Comparison of ENCODE assay signal across 27 cellular contexts in the genomic region with DNA sequence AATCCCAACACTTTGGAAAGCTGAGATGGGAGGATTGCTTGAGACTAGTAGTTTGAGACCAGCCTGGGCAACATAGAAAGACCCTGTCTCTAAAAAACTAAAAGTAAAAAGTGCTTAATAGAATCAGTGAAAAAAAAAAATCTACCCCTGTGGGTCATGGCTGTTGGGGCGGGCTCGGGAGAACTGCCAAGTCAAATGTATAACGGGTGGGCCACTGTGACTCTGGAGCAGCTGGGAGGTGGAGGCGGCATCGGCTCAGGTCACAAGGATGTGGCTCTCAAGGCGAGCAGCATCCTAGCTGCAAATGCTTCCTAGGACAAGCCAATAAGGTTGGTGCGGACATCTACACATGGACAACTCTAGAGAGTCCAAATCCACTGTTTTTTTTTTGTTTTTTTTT.
"Had no signal": no experiment of that assay in that cellular context is flagged by ENCODE, and none has a peak within 500 bp of the region (broad histone marks: within the 10 kb centered on the region; RNA-seq: fewer than 3 reads in every experiment).

No MANE protein-coding gene starts in this region.

- H3K27ac Mint-ChIP-seq: natural killer cell; nephron; neural progenitor cell; progenitor cell of endocrine pancreas; stimulated activated memory B cell treated with anti-CD40 and anti-IgM and Interleukin-4, amounts not matched to agents 10 μg/mL and 1 μg/mL and 100 μg/mL, for 72 hours; stimulated activated naive CD8-positive, alpha-beta T cell treated with anti-CD3 and anti-CD28 coated beads, Interleukin-15, amount 100 ng/mL, for 72 hours; type B pancreatic cell had no signal

- H3K4me1 Mint-ChIP-seq: natural killer cell; nephron; stimulated activated memory B cell treated with anti-CD40 and anti-IgM and Interleukin-4, amounts not matched to agents 10 μg/mL and 1 μg/mL and 100 μg/mL, for 72 hours; stimulated activated naive CD8-positive, alpha-beta T cell treated with anti-CD3 and anti-CD28 coated beads, Interleukin-15, amount 100 ng/mL, for 72 hours had no signal

- H3K36me3 ChIP-seq: neural progenitor cell, ovary had no signal

- H3K9me3 ChIP-seq: ovary, psoas muscle, right lobe of liver, sigmoid colon, suprapubic skin, testis, tibial artery, transverse colon, vagina had no signal

- H3K4me1 ChIP-seq: neural progenitor cell, psoas muscle, right lobe of liver, sigmoid colon, suprapubic skin, testis, transverse colon, vagina had no signal

- H3K4me3 ChIP-seq: neural progenitor cell, ovary, psoas muscle, right lobe of liver, sigmoid colon, suprapubic skin, testis, tibial artery, transverse colon, vagina had no signal

- ATAC-seq: natural killer cell; right cardiac atrium; right lobe of liver; stimulated activated memory B cell treated with anti-CD40 and anti-IgM and Interleukin-4, amounts not matched to agents 10 μg/mL and 1 μg/mL and 100 μg/mL, for 72 hours; stimulated activated naive CD8-positive, alpha-beta T cell treated with anti-CD3 and anti-CD28 coated beads, Interleukin-15, amount 100 ng/mL, for 72 hours; stimulated activated naive CD8-positive, alpha-beta T cell treated with anti-CD3 and anti-CD28 coated beads, Interleukin-15, Interleukin-2, amounts not matched to agents 100 U/mL and 50 U/mL, for 24 hours had no signal

- H3K27ac ChIP-seq: neural progenitor cell, ovary, parathyroid adenoma, right lobe of liver, sigmoid colon, suprapubic skin, testis, tibial artery, transverse colon, vagina had no signal

- H3K27me3 Mint-ChIP-seq: progenitor cell of endocrine pancreas; stimulated activated memory B cell treated with anti-CD40 and anti-IgM and Interleukin-4, amounts not matched to agents 10 μg/mL and 1 μg/mL and 100 μg/mL, for 72 hours; stimulated activated naive CD8-positive, alpha-beta T cell treated with anti-CD3 and anti-CD28 coated beads, Interleukin-15, amount 100 ng/mL, for 72 hours; type B pancreatic cell had no signal

- H3K9me3 Mint-ChIP-seq: natural killer cell; nephron; neural progenitor cell; stimulated activated memory B cell treated with anti-CD40 and anti-IgM and Interleukin-4, amounts not matched to agents 10 μg/mL and 1 μg/mL and 100 μg/mL, for 72 hours; stimulated activated naive CD8-positive, alpha-beta T cell treated with anti-CD3 and anti-CD28 coated beads, Interleukin-15, amount 100 ng/mL, for 72 hours; type B pancreatic cell had no signal

- H3K9ac ChIP-seq: neural progenitor cell, parathyroid adenoma had no signal

- H3K4me3 Mint-ChIP-seq: natural killer cell; nephron; neural progenitor cell; stimulated activated memory B cell treated with anti-CD40 and anti-IgM and Interleukin-4, amounts not matched to agents 10 μg/mL and 1 μg/mL and 100 μg/mL, for 72 hours; stimulated activated naive CD8-positive, alpha-beta T cell treated with anti-CD3 and anti-CD28 coated beads, Interleukin-15, amount 100 ng/mL, for 72 hours; type B pancreatic cell had no signal

- H3K36me3 Mint-ChIP-seq: natural killer cell had no signal

- H3K27me3 ChIP-seq: neural progenitor cell, ovary, right lobe of liver, sigmoid colon, suprapubic skin, testis, tibial artery, transverse colon, vagina had no signal

- DNase-seq: natural killer cell; occipital lobe; psoas muscle; right cardiac atrium; right lobe of liver; sigmoid colon; small intestine; stimulated activated CD4-positive, alpha-beta T cell treated with anti-CD3 and anti-CD28 coated beads, Interleukin-15, amount 100 ng/mL, for 24 hours; stimulated activated CD4-positive, alpha-beta T cell treated with anti-CD3 and anti-CD28 coated beads, Interleukin-2, amount 100 ng/mL, for 24 hours; stimulated activated CD4-positive, alpha-beta T cell treated with anti-CD3 and anti-CD28 coated beads, Interleukin-2, amount 100 ng/mL, for 48 hours; stimulated activated CD4-positive, alpha-beta T cell treated with anti-CD3 and anti-CD28 coated beads, Interleukin-4, amount 100 ng/mL, for 24 hours; stimulated activated naive CD4-positive, alpha-beta T cell; stimulated activated naive CD8-positive, alpha-beta T cell treated with anti-CD3 and anti-CD28 coated beads, Interleukin-15, amount 100 ng/mL, for 72 hours; stimulated activated naive CD8-positive, alpha-beta T cell treated with anti-CD3 and anti-CD28 coated beads, Interleukin-15, Interleukin-2, amounts not matched to agents 100 U/mL and 50 U/mL, for 24 hours; substantia nigra; testis; tibial artery; transverse colon had no signal
